ENCODE assay signal across 9 cellular contexts in genomic region chr20:62804021-62804631, GRCh38. TPM values are rescaled to one million over a fixed set of nuclear protein-coding genes. Genes with fewer than 3 reads are reported as not detected.
DNase-seq lines count a peak whose midpoint lies in the region; ATAC-seq, FAIRE-seq and TF ChIP-seq lines count a peak whose summit lies in the region.
"Had no signal": no experiment of that assay in that cellular context is flagged by ENCODE, and none has a peak within 500 bp of the region (broad histone marks: within the 10 kb centered on the region; RNA-seq: fewer than 3 reads in every experiment).

No MANE protein-coding gene starts in this region.

- H3K9me3 ChIP-seq in PC-3 (ENCODE audit: low read length) = no peaks in the 10 kb centered on the region
- no peaks in the 10 kb centered on the region for H3K9me3 ChIP-seq in endothelial cell of umbilical vein (replicated peaks; ENCODE audit: control insufficient read depth, insufficient read depth, low read length)

- H4K20me1 ChIP-seq in PC-3 (ENCODE audit: low read length) (peaks cover 14% of the 10 kb centered on the region), endothelial cell of umbilical vein (replicated peaks; ENCODE audit: control insufficient read depth, extremely low read depth, insufficient read depth, low read length) (no peaks in the 10 kb centered on the region)

- no peak for FAIRE-seq in endothelial cell of umbilical vein (lab: Jason Lieb, UNC)
- FAIRE-seq: G401.6 had no signal

- dilution Hi-C loops in endothelial cell of umbilical vein (cut with MboI; ENCODE audit: extremely low pct_ligation_motif_present, low sequenced_read_pairs) = no loop called here

- no peaks in the 10 kb centered on the region for H3K27me3 ChIP-seq in PC-3 (ENCODE audit: low read length)
- no peaks in the 10 kb centered on the region for H3K27me3 ChIP-seq in endothelial cell of umbilical vein (ENCODE audit: control insufficient read depth in 2 of 2, insufficient read depth in 2 of 2, low read length in 2 of 2)
- H3K27me3 ChIP-seq in rectal smooth muscle tissue (ENCODE audit: control insufficient read depth, insufficient read depth, low read length) = no peaks in the 10 kb centered on the region

- BruUV-seq in PC-3 (replicated peaks; lab: Mats Ljungman, UMichigan) (no TSS peak), endothelial cell of umbilical vein (replicated peaks; lab: Mats Ljungman, UMichigan) (no TSS peak)

- H3K4me3 ChIP-seq in PC-3 (ENCODE audit: low read length) = peak overlapping the region; percentile 96
- H3K4me3 ChIP-seq in endothelial cell of umbilical vein (replicated peaks in 1 of 3; ENCODE audit: insufficient read depth in 1 of 3, low read depth in 1 of 3, low read length in 3 of 3) = peak overlapping the region in 1 of 3 experiments; percentile 96
- peak overlapping the region; percentile 50 for H3K4me3 ChIP-seq in rectal smooth muscle tissue (ENCODE audit: low read length)

- H3K4me1 ChIP-seq in PC-3 (ENCODE audit: insufficient read depth, low read length) (peaks cover 20% of the 10 kb centered on the region), endothelial cell of umbilical vein (ENCODE audit: control insufficient read depth, extremely low read depth, insufficient read depth, low read length) (peaks cover 14% of the 10 kb centered on the region), rectal smooth muscle tissue (ENCODE audit: control insufficient read depth, insufficient read depth, low read length) (peaks cover 6% of the 10 kb centered on the region)

- TF ChIP-seq CTCF in PC-3 (conservative IDR thresholded peaks at IDR 0.05; ENCODE audit: low read depth, low read length) (no peak; the same call in 1 of the 2 replicates), endothelial cell of umbilical vein (IDR thresholded peaks at IDR 0.05; ENCODE audit: extremely low read depth in 1 of 2, insufficient read depth in 1 of 2, low read depth in 1 of 2, low read length in 2 of 2) (no peak)

- no peaks in the 10 kb centered on the region for H3K9me2 ChIP-seq in PC-3 (replicated peaks; ENCODE audit: low read length)

- no peak overlapping the region for H3K9ac ChIP-seq in PC-3 (ENCODE audit: low read length)
- H3K9ac ChIP-seq in endothelial cell of umbilical vein (replicated peaks; ENCODE audit: extremely low read depth, insufficient read depth, low read length) = peak overlapping the region; percentile 14
- H3K9ac ChIP-seq in rectal smooth muscle tissue (ENCODE audit: low read length) = no peak overlapping the region

- peaks cover 32% of the 10 kb centered on the region for H3K79me2 ChIP-seq in PC-3 (ENCODE audit: low read length)
- H3K79me2 ChIP-seq in endothelial cell of umbilical vein (ENCODE audit: control insufficient read depth, insufficient read depth, low read length) = peaks cover 23% of the 10 kb centered on the region

- H2AFZ ChIP-seq in PC-3 (ENCODE audit: low read length) (peak overlapping the region; percentile 77), endothelial cell of umbilical vein (ENCODE audit: low read depth, low read length) (peak overlapping the region; percentile 76)

- peaks cover 26% of the 10 kb centered on the region; the same call in 1 of the 2 replicates for H3K36me3 ChIP-seq in PC-3 (ENCODE audit: low read depth, low read length)
- peaks cover 10 to 16% of the 10 kb centered on the region in 2 experiments for H3K36me3 ChIP-seq in endothelial cell of umbilical vein (ENCODE audit: control insufficient read depth in 2 of 2, extremely low read depth in 1 of 2, insufficient read depth in 2 of 2, low read length in 2 of 2)
- H3K36me3 ChIP-seq in rectal smooth muscle tissue (ENCODE audit: control insufficient read depth, insufficient read depth, low read length) = peaks cover 20% of the 10 kb centered on the region

- CTCF ChIA-PET in PC-3 (lab: Charles Lee) (no interaction called here), endothelial cell of umbilical vein (lab: Charles Lee) (interaction anchor here (0.7 to 2.2 kb wide), 2 partner anchors 11 to 660 kb away, joined by 3 to 7 read pairs; no protein-coding TSS in a partner anchor)

- H3K27ac ChIP-seq in PC-3 (ENCODE audit: low read length) = no peak overlapping the region
- no peak overlapping the region for H3K27ac ChIP-seq in endothelial cell of umbilical vein (ENCODE audit: insufficient read depth, low read depth, low read length)
- H3K27ac ChIP-seq in rectal smooth muscle tissue (ENCODE audit: low read depth, low read length) = peak overlapping the region; percentile 34

- DNase-seq in NCI-H748 (lab: John Stamatoyannopoulos, UW; ENCODE audit: unreplicated experiment) (peak; percentile 5), NCI-H748 treated with DMSO at 0.1 percent for 48 hours (lab: John Stamatoyannopoulos, UW) (no peak), PC-3 (no peak), endothelial cell of umbilical vein (ENCODE audit: low read depth, low spot score) (no peak)
- DNase-seq in stimulated activated CD4-positive, alpha-beta T cell treated with anti-CD3 and anti-CD28 coated beads, Interleukin-4, amount 100 ng/mL, for 4 hours = no peak
- DNase-seq in stimulated activated CD4-positive, alpha-beta T cell treated with anti-CD3 and anti-CD28 coated beads, Interleukin-2, amount 100 ng/mL, for 48 hours = no peak

- intact Hi-C loops in PC-3 (cut with micrococcal nuclease) = no loop called here
- intact Hi-C loops in endothelial cell of umbilical vein (cut with micrococcal nuclease) = loop anchor here (10.0 kb wide), 1 partner anchor 419 kb away; the partner anchor contains the start of gene RPS21

- peak overlapping the region; percentile 88 for H3K4me2 ChIP-seq in PC-3 (ENCODE audit: low read length)
- peak overlapping the region; percentile 44 for H3K4me2 ChIP-seq in endothelial cell of umbilical vein (ENCODE audit: insufficient read depth, low read length)

- ATAC-seq in PC-3 (0 out of 2 replicates have a peak, but pooled peaks have one; percentile 1), GM18861 (IDR thresholded peaks at IDR 0.05; ENCODE audit: unreplicated experiment) (no peak)

- H3K9me1 ChIP-seq in endothelial cell of umbilical vein (replicated peaks; ENCODE audit: control insufficient read depth, extremely low read depth, insufficient read depth, low read length) = no peaks in the 10 kb centered on the region

- no peaks in the 10 kb centered on the region for H3F3A ChIP-seq in PC-3 (ENCODE audit: low read length, unreplicated experiment)

- TF ChIP-seq POLR2A in endothelial cell of umbilical vein (IDR thresholded peaks at IDR 0.05; ENCODE audit: low read depth, low read length) = no peak

- POLR2A ChIA-PET in PC-3 (lab: Charles Lee; ENCODE audit: unreplicated experiment) = interaction anchor here (0.6 kb wide), 1 partner anchor 311 kb away, joined by 4 read pairs; no protein-coding TSS in a partner anchor
- POLR2A ChIA-PET in endothelial cell of umbilical vein (lab: Charles Lee) = no interaction called here

TF ChIP-seq in endothelial cell of umbilical vein, 7 proteins besides CTCF, POLR2A, EP300 and RAD21:
- TF ChIP-seq FOS (IDR thresholded peaks at IDR 0.05; ENCODE audit: borderline replicate concordance, insufficient read depth, low read length) (no peak), POLR2AphosphoS5 (IDR thresholded peaks at IDR 0.05; ENCODE audit: insufficient read depth, low read depth, low read length) (no peak), MYC (IDR thresholded peaks at IDR 0.05; ENCODE audit: low read depth, low read length) (no peak)
TF ChIP-seq in endothelial cell of umbilical vein: peak in this region for 0.

RNA-seq across cellular contexts. Expression of gene OGFR, which starts 0.5 kb away (rescaled TPM):
- 78.9 and 112 TPM in 2 replicates for total RNA-seq in PC-3 (2014; rRNA removed)
- total RNA-seq in endothelial cell of umbilical vein = 35.1 and 44.0 TPM in 2 replicates
- polyA plus RNA-seq in endothelial cell of umbilical vein = 30.4 and 30.8 TPM in 2 replicates
- 30.0 and 36.7 TPM in 2 replicates for polyA plus RNA-seq in endothelial cell of umbilical vein (2011; cell fraction: cytosol; rRNA removed)
- polyA plus RNA-seq in endothelial cell of umbilical vein (2011; cell fraction: nucleus; rRNA removed) = 38.4 and 43.1 TPM in 2 replicates
- polyA plus RNA-seq in endothelial cell of umbilical vein (2012) = 24.5 and 27.1 TPM in 2 replicates
- polyA minus RNA-seq in endothelial cell of umbilical vein = 18.0 and 22.8 TPM in 2 replicates
- 31.2 TPM for polyA minus RNA-seq in endothelial cell of umbilical vein (2011; cell fraction: cytosol; rRNA and poly(A)+ RNA removed)
- 5.7 and 10.0 TPM in 2 replicates for polyA minus RNA-seq in endothelial cell of umbilical vein (2011; cell fraction: nucleus; rRNA and poly(A)+ RNA removed)

RNA-seq across cellular contexts. Expression of gene MRGBP, which starts 7.9 kb away (rescaled TPM):
- 48.8 and 56.3 TPM in 2 replicates for total RNA-seq in PC-3 (2014; rRNA removed)
- 17.0 and 17.7 TPM in 2 replicates for total RNA-seq in endothelial cell of umbilical vein
- 17.1 and 18.5 TPM in 2 replicates for polyA plus RNA-seq in endothelial cell of umbilical vein
- polyA plus RNA-seq in endothelial cell of umbilical vein (2011; cell fraction: cytosol; rRNA removed) = 17.5 and 18.1 TPM in 2 replicates
- polyA plus RNA-seq in endothelial cell of umbilical vein (2011; cell fraction: nucleus; rRNA removed) = 13.0 and 14.4 TPM in 2 replicates
- 16.1 and 16.2 TPM in 2 replicates for polyA plus RNA-seq in endothelial cell of umbilical vein (2012)
- polyA minus RNA-seq in endothelial cell of umbilical vein = 10.6 and 15.1 TPM in 2 replicates
- 11.3 TPM for polyA minus RNA-seq in endothelial cell of umbilical vein (2011; cell fraction: cytosol; rRNA and poly(A)+ RNA removed)
- 4.5 and 5.0 TPM in 2 replicates for polyA minus RNA-seq in endothelial cell of umbilical vein (2011; cell fraction: nucleus; rRNA and poly(A)+ RNA removed)

RNA-seq across cellular contexts. Expression of gene COL9A3, which starts 12.7 kb away (rescaled TPM):
- total RNA-seq in PC-3 (2014; rRNA removed) (14.3 and 17.7 TPM in 2 replicates), endothelial cell of umbilical vein (0.60 and 0.76 TPM in 2 replicates)
- 0.19 and 0.46 TPM in 2 replicates for polyA plus RNA-seq in endothelial cell of umbilical vein
- 0.23 and 0.32 TPM in 2 replicates for polyA plus RNA-seq in endothelial cell of umbilical vein (2011; cell fraction: cytosol; rRNA removed)
- polyA plus RNA-seq in endothelial cell of umbilical vein (2011; cell fraction: nucleus; rRNA removed) = 1.8 TPM in 2 replicates
- 0.41 and 1.8 TPM in 2 replicates for polyA plus RNA-seq in endothelial cell of umbilical vein (2012)
- 0.08 TPM in 1 of 2 replicates, not detected in the other for polyA minus RNA-seq in endothelial cell of umbilical vein
- 8.6 TPM for polyA minus RNA-seq in endothelial cell of umbilical vein (2011; cell fraction: cytosol; rRNA and poly(A)+ RNA removed)
- not detected in 2 replicates for polyA minus RNA-seq in endothelial cell of umbilical vein (2011; cell fraction: nucleus; rRNA and poly(A)+ RNA removed)

RNA-seq across cellular contexts. Expression of gene TCFL5, which starts 57.5 kb away (rescaled TPM):
- total RNA-seq in PC-3 (2014; rRNA removed) (15.8 and 21.7 TPM in 2 replicates), endothelial cell of umbilical vein (9.4 and 11.1 TPM in 2 replicates)
- 3.0 and 4.4 TPM in 2 replicates for polyA plus RNA-seq in endothelial cell of umbilical vein
- 5.7 and 6.0 TPM in 2 replicates for polyA plus RNA-seq in endothelial cell of umbilical vein (2011; cell fraction: cytosol; rRNA removed)
- polyA plus RNA-seq in endothelial cell of umbilical vein (2011; cell fraction: nucleus; rRNA removed) = 7.8 and 8.1 TPM in 2 replicates
- 8.1 and 9.7 TPM in 2 replicates for polyA plus RNA-seq in endothelial cell of umbilical vein (2012)
- polyA minus RNA-seq in endothelial cell of umbilical vein = 4.7 and 4.9 TPM in 2 replicates
- polyA minus RNA-seq in endothelial cell of umbilical vein (2011; cell fraction: cytosol; rRNA and poly(A)+ RNA removed) = 10.7 TPM
- 1.8 and 2.0 TPM in 2 replicates for polyA minus RNA-seq in endothelial cell of umbilical vein (2011; cell fraction: nucleus; rRNA and poly(A)+ RNA removed)
